Comparison of ENCODE assay signal across 1 cellular context in the genomic region with DNA sequence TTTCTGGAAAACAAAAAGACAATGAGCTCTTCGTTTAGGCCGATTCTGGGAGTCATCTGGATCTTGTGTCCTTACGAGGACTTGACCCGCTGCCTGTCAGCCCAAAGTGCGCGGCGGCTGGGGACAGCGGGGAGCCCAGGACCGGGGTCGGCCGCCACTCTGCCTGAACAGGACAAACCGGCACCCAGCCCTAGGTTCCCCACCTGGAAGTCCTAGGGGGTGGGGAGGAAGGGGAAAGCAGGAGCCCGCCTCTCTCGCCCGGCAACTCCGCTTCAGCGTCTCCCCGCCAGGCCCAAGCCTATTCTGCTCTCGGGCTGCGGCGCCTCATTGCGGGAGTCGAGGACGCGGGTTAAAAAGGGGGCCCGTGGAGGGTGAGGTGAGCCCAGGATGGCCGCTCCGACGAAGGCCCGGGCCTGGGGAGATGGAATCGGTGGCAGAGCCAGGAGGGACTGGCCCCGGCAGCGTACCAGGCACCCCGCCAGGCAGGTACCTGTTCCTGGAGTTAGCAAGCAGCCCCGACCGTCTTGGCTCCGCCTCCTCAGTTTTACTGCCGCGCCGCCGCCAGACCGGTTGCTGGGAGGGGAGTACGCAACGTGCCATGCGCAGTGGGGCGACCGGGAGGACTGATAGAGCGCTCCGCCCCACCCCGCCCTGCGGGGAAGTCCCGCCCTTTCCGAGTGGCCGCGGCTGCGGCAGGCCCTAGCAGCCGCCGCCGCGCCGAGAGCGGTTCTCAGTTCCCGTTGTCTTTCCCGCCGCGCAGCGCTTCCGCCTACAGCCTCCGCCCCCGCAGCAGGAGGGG.
TF ChIP-seq lines count a peak whose summit lies in the region.

Gene STRADA (minus strand): TSS at position 549 of the 799 bp plus-strand sequence. CDS start 13,430 bp downstream, outside the sequence.

TF ChIP-seq in H1, 55 proteins besides CTCF, POLR2A, EP300 and RAD21:
- no peak for TF ChIP-seq CBX5 (IDR thresholded peaks at IDR 0.05; ENCODE audit: low read depth, low read length)
- peak; percentile 63 for TF ChIP-seq PHF8 (conservative IDR thresholded peaks at IDR 0.05; ENCODE audit: low read depth, low read length)
- peak; percentile 35 for TF ChIP-seq ASH2L (IDR thresholded peaks at IDR 0.05; ENCODE audit: low read length)
- TF ChIP-seq CHD1 (IDR thresholded peaks at IDR 0.05; ENCODE audit: low read depth, low read length), result no peak
- TF ChIP-seq SRF (IDR thresholded peaks at IDR 0.05; ENCODE audit: low read depth, low read length), result 0 out of 2 replicates have a peak, but pooled peaks have one; percentile 1
- no peak for TF ChIP-seq GTF2F1 (IDR thresholded peaks at IDR 0.05; ENCODE audit: borderline replicate concordance, low read depth, low read length)
- peak; percentile 82 for TF ChIP-seq KDM4A (IDR thresholded peaks at IDR 0.05; ENCODE audit: low read depth, low read length, severe bottlenecking)
- TF ChIP-seq NANOG (IDR thresholded peaks at IDR 0.05; ENCODE audit: insufficient read depth, low read depth, low read length, poor library complexity, severe bottlenecking), result peak; percentile 27
- peak; percentile 57; the same call in 1 of the 2 replicates for TF ChIP-seq SP4 (IDR thresholded peaks at IDR 0.05; ENCODE audit: low read length)
- peak; percentile 21 for TF ChIP-seq CREB1 (IDR thresholded peaks at IDR 0.05)
- no peak for TF ChIP-seq EZH2 (IDR thresholded peaks at IDR 0.05; ENCODE audit: low read depth, low read length, severe bottlenecking)
- TF ChIP-seq SIN3A (conservative IDR thresholded peaks at IDR 0.05 in 1 of 2, IDR thresholded peaks at IDR 0.05 in 1 of 2; ENCODE audit: low read depth in 1 of 2, low read length in 2 of 2), result peak; percentile 49 to 69; a peak in 1 of 4 replicates
- TF ChIP-seq TAF1 (IDR thresholded peaks at IDR 0.05; ENCODE audit: low read depth, low read length), result peak; percentile 84
- peak; percentile 99 for TF ChIP-seq EGR1 (IDR thresholded peaks at IDR 0.05; ENCODE audit: borderline replicate concordance, low read depth, low read length)
- TF ChIP-seq, protein P1, sequence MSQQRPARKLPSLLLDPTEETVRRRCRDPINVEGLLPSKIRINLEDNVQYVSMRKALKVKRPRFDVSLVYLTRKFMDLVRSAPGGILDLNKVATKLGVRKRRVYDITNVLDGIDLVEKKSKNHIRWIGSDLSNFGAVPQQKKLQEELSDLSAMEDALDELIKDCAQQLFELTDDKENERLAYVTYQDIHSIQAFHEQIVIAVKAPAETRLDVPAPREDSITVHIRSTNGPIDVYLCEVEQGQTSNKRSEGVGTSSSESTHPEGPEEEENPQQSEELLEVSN (IDR thresholded peaks at IDR 0.05), result peak; percentile 94
- peak; percentile 47 for TF ChIP-seq NRF1 (IDR thresholded peaks at IDR 0.05; ENCODE audit: low read depth, low read length)
- no peak for TF ChIP-seq RNF2 (IDR thresholded peaks at IDR 0.05; ENCODE audit: borderline replicate concordance, low read depth, low read length, missing control alignments, poor library complexity, severe bottlenecking)
- peak; percentile 62 for TF ChIP-seq SP1 (IDR thresholded peaks at IDR 0.05; ENCODE audit: low read depth, low read length)
- TF ChIP-seq POU5F1 (IDR thresholded peaks at IDR 0.05; ENCODE audit: low read depth, low read length), result no peak
- TF ChIP-seq POLR2AphosphoS5 (IDR thresholded peaks at IDR 0.05; ENCODE audit: low read depth, low read length), result peak; percentile 62
- peak; percentile 73 for TF ChIP-seq TBP (IDR thresholded peaks at IDR 0.05; ENCODE audit: low read depth, low read length)
- no peak for TF ChIP-seq CHD2 (IDR thresholded peaks at IDR 0.05; ENCODE audit: low read length)
- TF ChIP-seq JUND (IDR thresholded peaks at IDR 0.05; ENCODE audit: low read length), result no peak
- no peak for TF ChIP-seq SIRT6 (IDR thresholded peaks at IDR 0.05; ENCODE audit: low read length)
- no peak for TF ChIP-seq BCL11A (IDR thresholded peaks at IDR 0.05; ENCODE audit: low read depth in 2 of 2, low read length in 2 of 2)
- 0 out of 2 replicates have a peak, but pooled peaks have one; percentile 57 for TF ChIP-seq TCF12 (IDR thresholded peaks at IDR 0.05; ENCODE audit: low read depth, low read length)
- 0 out of 2 replicates have a peak, but pooled peaks have one; percentile 60 for TF ChIP-seq FOSL1 (IDR thresholded peaks at IDR 0.05; ENCODE audit: insufficient read depth, low read depth, low read length)
- peak; percentile 76 for TF ChIP-seq ATF2 (IDR thresholded peaks at IDR 0.05; ENCODE audit: low read length)
- peak; percentile 79 for TF ChIP-seq MAX (IDR thresholded peaks at IDR 0.05)
- TF ChIP-seq TAF7 (optimal IDR thresholded peaks at IDR 0.05; ENCODE audit: borderline replicate concordance, low read depth, low read length), result no peak
- TF ChIP-seq RBBP5 (IDR thresholded peaks at IDR 0.05; ENCODE audit: borderline replicate concordance, low read depth, low read length), result peak; percentile 70
- 0 out of 2 replicates have a peak, but pooled peaks have one; percentile 6 for TF ChIP-seq RXRA (IDR thresholded peaks at IDR 0.05; ENCODE audit: insufficient read depth, low read depth, low read length)
- TF ChIP-seq HDAC2 (IDR thresholded peaks at IDR 0.05; ENCODE audit: borderline replicate concordance in 1 of 2, low read depth in 2 of 2, low read length in 2 of 2), result 0 out of 4 replicates have a peak, but pooled peaks of 1 of the 2 experiments have one; percentile 25
